Comparison of ENCODE assay signal across 8 cellular contexts in the genomic region with DNA sequence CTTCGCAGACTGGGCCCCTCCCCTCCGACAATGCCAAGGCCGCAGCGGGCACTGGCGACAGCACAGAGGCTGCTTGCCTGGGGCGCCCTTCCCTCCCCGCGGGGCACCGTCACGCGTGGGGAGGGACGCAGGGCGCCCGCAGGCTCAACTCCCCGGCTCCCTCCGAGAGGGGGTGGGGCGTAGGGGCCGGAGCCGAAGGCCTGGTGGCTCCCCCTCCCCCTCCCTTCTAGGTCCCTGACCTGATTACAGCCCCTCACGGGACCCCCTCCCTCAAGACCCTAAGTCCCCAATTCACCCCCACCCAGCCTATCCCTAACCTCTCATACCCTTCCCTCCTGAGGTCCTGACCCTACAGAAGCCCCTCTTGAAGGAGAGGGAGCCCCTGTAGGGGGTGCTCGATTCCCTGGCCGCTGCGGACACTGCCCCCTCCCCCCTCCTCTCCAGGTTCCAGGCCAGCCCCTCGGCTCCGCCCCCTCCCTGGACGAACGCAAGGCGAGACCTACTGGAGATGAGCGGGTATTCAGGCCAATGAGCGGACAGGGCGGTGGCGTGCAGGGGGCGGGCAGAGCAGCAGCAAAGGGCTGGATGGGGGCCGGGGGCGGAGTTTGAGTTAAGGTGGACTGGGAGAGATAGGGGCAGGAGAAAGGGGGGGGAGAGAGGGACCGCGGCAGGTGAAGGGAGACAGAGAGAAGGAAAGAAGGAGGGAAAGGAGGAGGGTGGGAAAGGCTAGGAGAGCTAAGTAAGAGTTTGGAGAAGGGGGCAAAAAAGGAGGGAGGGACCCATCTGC. TPM values are rescaled to one million over a fixed set of nuclear protein-coding genes. Genes with fewer than 3 reads are reported as not detected.
DNase-seq lines count a peak whose midpoint lies in the region; ATAC-seq and TF ChIP-seq lines count a peak whose summit lies in the region.

No MANE protein-coding gene starts in this region.

- POLR2A ChIA-PET in naive thymus-derived CD8-positive, alpha-beta T cell (lab: Charles Lee) = interaction anchor here (0.5 to 4.2 kb wide), 16 partner anchors 9 to 133 kb away, joined by 3 to 29 read pairs (median 5); partner anchors contain the start of genes CKS1B, FLAD1, LENEP and PBXIP1

- H3K27ac Mint-ChIP-seq in activated T-helper 17 cell treated with anti-CD3 and anti-CD28 coated beads, Interleukin-2, amount 50 U/mL, for 72 hours = peak overlapping the region; percentile 95
- H3K27ac Mint-ChIP-seq in naive thymus-derived CD8-positive, alpha-beta T cell = peak overlapping the region; percentile 66 to 92 (median 87)
- peak overlapping the region; percentile 84 for H3K27ac Mint-ChIP-seq in stimulated activated memory B cell treated with anti-CD40 and anti-IgM and Interleukin-4, amounts not matched to agents 10 μg/mL and 1 μg/mL and 100 μg/mL, for 72 hours

- peaks cover 36% of the 10 kb centered on the region for H3K4me1 Mint-ChIP-seq in activated T-helper 17 cell treated with anti-CD3 and anti-CD28 coated beads, Interleukin-2, amount 50 U/mL, for 72 hours
- peaks cover 34 to 80% (median 57%) of the 10 kb centered on the region in 4 donors for H3K4me1 Mint-ChIP-seq in naive thymus-derived CD8-positive, alpha-beta T cell
- H3K4me1 Mint-ChIP-seq in stimulated activated memory B cell treated with anti-CD40 and anti-IgM and Interleukin-4, amounts not matched to agents 10 μg/mL and 1 μg/mL and 100 μg/mL, for 72 hours = peaks cover 75% of the 10 kb centered on the region

- peak; percentile 33; the same call in 1 of the 2 replicates for TF ChIP-seq CTCF in LNCaP clone FGC (IDR thresholded peaks at IDR 0.05; ENCODE audit: control insufficient read depth, extremely low read depth, insufficient read depth)
- TF ChIP-seq CTCF in fibroblast of mammary gland (conservative IDR thresholded peaks at IDR 0.05; ENCODE audit: control insufficient read depth, insufficient read depth, low read depth, low read length) = peak; percentile 39

- DNase-seq in DMS53 (lab: John Stamatoyannopoulos, UW) = peak; percentile 100
- DNase-seq in LNCaP clone FGC (ENCODE audit: low read depth) = peak; percentile 98
- peak; percentile 100 for DNase-seq in RPMI8226
- DNase-seq in fibroblast of mammary gland (ENCODE audit: low read depth) = peak; percentile 98
- peak; percentile 89 to 98 (median 92) for DNase-seq in naive thymus-derived CD8-positive, alpha-beta T cell

- peaks cover 42% of the 10 kb centered on the region for H3K36me3 Mint-ChIP-seq in activated T-helper 17 cell treated with anti-CD3 and anti-CD28 coated beads, Interleukin-2, amount 50 U/mL, for 72 hours (ENCODE audit: low read depth)
- H3K36me3 Mint-ChIP-seq in naive thymus-derived CD8-positive, alpha-beta T cell = no peaks in the 10 kb centered on the region
- H3K36me3 Mint-ChIP-seq in stimulated activated memory B cell treated with anti-CD40 and anti-IgM and Interleukin-4, amounts not matched to agents 10 μg/mL and 1 μg/mL and 100 μg/mL, for 72 hours = no peaks in the 10 kb centered on the region

- ATAC-seq in GM21786 (IDR thresholded peaks at IDR 0.05; ENCODE audit: unreplicated experiment) = peak; percentile 35
- peak; percentile 76 for ATAC-seq in activated T-helper 17 cell treated with anti-CD3 and anti-CD28 coated beads, Interleukin-2, amount 50 U/mL, for 72 hours (replicated peaks)
- peak; percentile 71 to 80 for ATAC-seq in naive thymus-derived CD8-positive, alpha-beta T cell
- ATAC-seq in stimulated activated memory B cell treated with anti-CD40 and anti-IgM and Interleukin-4, amounts not matched to agents 10 μg/mL and 1 μg/mL and 100 μg/mL, for 72 hours = peak; percentile 87

- no peaks in the 10 kb centered on the region for H3K27me3 Mint-ChIP-seq in activated T-helper 17 cell treated with anti-CD3 and anti-CD28 coated beads, Interleukin-2, amount 50 U/mL, for 72 hours
- H3K27me3 Mint-ChIP-seq in naive thymus-derived CD8-positive, alpha-beta T cell = peaks cover 0 to 6% (median 0%) of the 10 kb centered on the region in 5 donors
- H3K27me3 Mint-ChIP-seq in stimulated activated memory B cell treated with anti-CD40 and anti-IgM and Interleukin-4, amounts not matched to agents 10 μg/mL and 1 μg/mL and 100 μg/mL, for 72 hours = no peaks in the 10 kb centered on the region

- H3K4me3 ChIP-seq in LNCaP clone FGC (ENCODE audit: low read depth, low read length) (peak overlapping the region; percentile 65), fibroblast of mammary gland (ENCODE audit: control insufficient read depth, low read depth, low read length) (peak overlapping the region; percentile 89)

- H3K9me3 Mint-ChIP-seq in activated T-helper 17 cell treated with anti-CD3 and anti-CD28 coated beads, Interleukin-2, amount 50 U/mL, for 72 hours = no peaks in the 10 kb centered on the region
- no peaks in the 10 kb centered on the region for H3K9me3 Mint-ChIP-seq in naive thymus-derived CD8-positive, alpha-beta T cell
- H3K9me3 Mint-ChIP-seq in stimulated activated memory B cell treated with anti-CD40 and anti-IgM and Interleukin-4, amounts not matched to agents 10 μg/mL and 1 μg/mL and 100 μg/mL, for 72 hours = no peaks in the 10 kb centered on the region

- H3K4me3 Mint-ChIP-seq in activated T-helper 17 cell treated with anti-CD3 and anti-CD28 coated beads, Interleukin-2, amount 50 U/mL, for 72 hours = peak overlapping the region; percentile 91
- H3K4me3 Mint-ChIP-seq in naive thymus-derived CD8-positive, alpha-beta T cell = peak overlapping the region; percentile 82 to 94 (median 90)
- H3K4me3 Mint-ChIP-seq in stimulated activated memory B cell treated with anti-CD40 and anti-IgM and Interleukin-4, amounts not matched to agents 10 μg/mL and 1 μg/mL and 100 μg/mL, for 72 hours = peak overlapping the region; percentile 95

RNA-seq across cellular contexts. Expression of gene ZBTB7B, which starts 0.7 kb away (rescaled TPM):
- total RNA-seq in activated T-helper 17 cell treated with anti-CD3 and anti-CD28 coated beads, Interleukin-2, amount 50 U/mL, for 72 hours = 100 to 1,000 TPM in 1 of 2 donors, 10 to 100 TPM in 1; 94.5 to 140 TPM
- 10 to 100 TPM; 12.9 to 13.1 TPM for total RNA-seq in naive thymus-derived CD8-positive, alpha-beta T cell
- polyA plus RNA-seq in naive thymus-derived CD8-positive, alpha-beta T cell = under 1 TPM; 0.12 to 0.59 (median 0.46) TPM

RNA-seq across cellular contexts. Expression of gene LENEP, which starts 8.5 kb away (rescaled TPM):
- total RNA-seq in activated T-helper 17 cell treated with anti-CD3 and anti-CD28 coated beads, Interleukin-2, amount 50 U/mL, for 72 hours = under 1 TPM; 0.77 to 0.97 TPM
- total RNA-seq in naive thymus-derived CD8-positive, alpha-beta T cell = under 1 TPM; 0.77 to 0.91 TPM
- not detected for polyA plus RNA-seq in naive thymus-derived CD8-positive, alpha-beta T cell

RNA-seq across cellular contexts. Expression of gene FLAD1, which starts 18.7 kb away (rescaled TPM):
- total RNA-seq in activated T-helper 17 cell treated with anti-CD3 and anti-CD28 coated beads, Interleukin-2, amount 50 U/mL, for 72 hours = 10 to 100 TPM; 34.6 to 68.3 TPM
- 10 to 100 TPM; 46.6 to 46.8 TPM for total RNA-seq in naive thymus-derived CD8-positive, alpha-beta T cell
- 10 to 100 TPM; 30.9 to 41.8 (median 31.9) TPM for polyA plus RNA-seq in naive thymus-derived CD8-positive, alpha-beta T cell

RNA-seq across cellular contexts. Expression of gene CKS1B, which starts 27.4 kb away (rescaled TPM):
- total RNA-seq in activated T-helper 17 cell treated with anti-CD3 and anti-CD28 coated beads, Interleukin-2, amount 50 U/mL, for 72 hours = 100 to 1,000 TPM; 162 to 188 TPM
- 10 to 100 TPM; 11.1 to 11.7 TPM for total RNA-seq in naive thymus-derived CD8-positive, alpha-beta T cell
- polyA plus RNA-seq in naive thymus-derived CD8-positive, alpha-beta T cell = 10 to 100 TPM; 58.0 to 66.6 (median 63.0) TPM

RNA-seq across cellular contexts. Expression of gene SHC1, which starts 31.3 kb away (rescaled TPM):
- 10 to 100 TPM; 60.9 to 62.0 TPM for total RNA-seq in activated T-helper 17 cell treated with anti-CD3 and anti-CD28 coated beads, Interleukin-2, amount 50 U/mL, for 72 hours
- 10 to 100 TPM; 60.7 to 68.5 TPM for total RNA-seq in naive thymus-derived CD8-positive, alpha-beta T cell
- 10 to 100 TPM; 22.6 to 27.4 (median 24.4) TPM for polyA plus RNA-seq in naive thymus-derived CD8-positive, alpha-beta T cell

Comparison
In these comparisons a context has a peak if more than half of its experiments do, and no peak if none do; other contexts are left out.
1. Peak in every context shown above with its lines: DNase-seq, ATAC-seq and H3K4me3 ChIP-seq.
2. ATAC-seq: peak in every context shown above with its lines; median percentile 87 in stimulated activated memory B cell treated with anti-CD40 and anti-IgM and Interleukin-4, amounts not matched to agents 10 μg/mL and 1 μg/mL and 100 μg/mL, for 72 hours; 76 in activated T-helper 17 cell treated with anti-CD3 and anti-CD28 coated beads, Interleukin-2, amount 50 U/mL, for 72 hours; 76 in naive thymus-derived CD8-positive, alpha-beta T cell; 35 in GM21786.
3. RNA of gene ZBTB7B, which starts 0.7 kb away (total RNA-seq): 94.5 to 140 TPM in activated T-helper 17 cell treated with anti-CD3 and anti-CD28 coated beads, Interleukin-2, amount 50 U/mL, for 72 hours; 12.9 to 13.1 TPM in naive thymus-derived CD8-positive, alpha-beta T cell; every median in the first group is over 4 times any median in the second.